8 cellular contexts compared by ENCODE assay signal in the genomic region with DNA sequence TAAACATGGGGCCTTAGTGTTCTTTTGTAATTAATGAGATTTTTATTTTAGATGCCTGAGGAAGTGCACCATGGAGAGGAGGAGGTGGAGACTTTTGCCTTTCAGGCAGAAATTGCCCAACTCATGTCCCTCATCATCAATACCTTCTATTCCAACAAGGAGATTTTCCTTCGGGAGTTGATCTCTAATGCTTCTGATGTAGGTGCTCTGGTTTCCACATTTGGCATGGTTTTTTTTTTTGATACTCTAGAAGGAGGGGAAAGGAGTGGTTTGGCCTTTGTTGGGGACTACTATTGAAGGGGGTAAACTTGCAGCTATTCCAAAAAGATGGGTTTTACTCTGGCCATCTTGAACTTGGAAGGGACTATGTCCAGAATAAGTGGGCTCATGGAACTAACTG. TPM values are rescaled to one million over a fixed set of nuclear protein-coding genes. Genes with fewer than 3 reads are reported as not detected.
A peak's percentile ranks its signal among the peaks of the same experiment; 100 is the strongest.
DNase-seq lines count a peak whose midpoint lies in the region; ATAC-seq and TF ChIP-seq lines count a peak whose summit lies in the region.

No MANE protein-coding gene starts in this region.

- peak overlapping the region; percentile 49 for H3K4me2 ChIP-seq in mesendoderm (ENCODE audit: low read length)

- intact Hi-C loops in heart right ventricle (cut with DNase I): no loop called here
- intact Hi-C loops in cardiac septum (cut with DNase I): no loop called here

- H2BK5ac ChIP-seq in mesendoderm (ENCODE audit: low read length): no peak overlapping the region

- H3K4me1 ChIP-seq in heart right ventricle: peaks cover 9 to 65% (median 48%) of the 10 kb centered on the region in 9 donors
- H3K4me1 ChIP-seq in mesendoderm (ENCODE audit: control insufficient read depth, low read depth, low read length): peaks cover 11% of the 10 kb centered on the region
- H3K4me1 ChIP-seq in urinary bladder (ENCODE audit: insufficient read depth): no peaks in the 10 kb centered on the region

- peak overlapping the region in 9 of 10 donors; percentile 68 to 98 (median 85) for H3K4me3 ChIP-seq in heart right ventricle
- H3K4me3 ChIP-seq in brain microvascular endothelial cell (ENCODE audit: low read depth, low read length): peak overlapping the region; percentile 82
- H3K4me3 ChIP-seq in mesendoderm (ENCODE audit: low read length): peak overlapping the region; percentile 100
- peak overlapping the region; percentile 76 for H3K4me3 ChIP-seq in urinary bladder (ENCODE audit: low read depth, low read length)

- H4K8ac ChIP-seq in mesendoderm (ENCODE audit: low read depth, low read length): no peak overlapping the region

- H2AK5ac ChIP-seq in mesendoderm (ENCODE audit: low read length): no peak overlapping the region

- H2BK15ac ChIP-seq in mesendoderm (replicated peaks; ENCODE audit: low read depth): no peak overlapping the region

- no peak overlapping the region for H3K18ac ChIP-seq in mesendoderm (ENCODE audit: low read length)

- H3K79me2 ChIP-seq in mesendoderm (ENCODE audit: control insufficient read depth, insufficient read depth, low read length): peaks cover 53% of the 10 kb centered on the region

- H3K23ac ChIP-seq in mesendoderm (ENCODE audit: low read length): no peak overlapping the region

- no peak for DNase-seq in heart right ventricle
- DNase-seq in cardiac septum (ENCODE audit: low spot score): no peak
- DNase-seq in brain microvascular endothelial cell: no peak
- DNase-seq in mesendoderm: no peak
- DNase-seq in GF-D8 (lab: John Stamatoyannopoulos, UW): no peak
- DNase-seq in NCI-H82 treated with DMSO at 0.1 percent for 48 hours (lab: John Stamatoyannopoulos, UW; ENCODE audit: unreplicated experiment): no peak
- DNase-seq in RPMI8226: no peak

- H3K79me1 ChIP-seq in mesendoderm (ENCODE audit: low read length): peaks cover 17% of the 10 kb centered on the region

- no peaks in the 10 kb centered on the region for H3K27me3 ChIP-seq in heart right ventricle
- H3K27me3 ChIP-seq in brain microvascular endothelial cell (replicated peaks): no peaks in the 10 kb centered on the region
- H3K27me3 ChIP-seq in mesendoderm (ENCODE audit: insufficient read depth, low read length, poor library complexity): no peaks in the 10 kb centered on the region

- peak overlapping the region; percentile 100 for H3K9ac ChIP-seq in mesendoderm (ENCODE audit: low read length)

- peaks cover 2 to 59% (median 50%) of the 10 kb centered on the region in 9 donors for H3K36me3 ChIP-seq in heart right ventricle
- peaks cover 55% of the 10 kb centered on the region for H3K36me3 ChIP-seq in brain microvascular endothelial cell (replicated peaks)
- peaks cover 36% of the 10 kb centered on the region for H3K36me3 ChIP-seq in mesendoderm (ENCODE audit: control insufficient read depth, insufficient read depth, low read length)
- peaks cover 4% of the 10 kb centered on the region for H3K36me3 ChIP-seq in urinary bladder (ENCODE audit: insufficient read depth)

- TF ChIP-seq CTCF in heart right ventricle (IDR thresholded peaks at IDR 0.05) (no peak), brain microvascular endothelial cell (IDR thresholded peaks at IDR 0.05; ENCODE audit: low read depth, low read length, missing control alignments) (no peak)

- H3K9me3 ChIP-seq in heart right ventricle: no peaks in the 10 kb centered on the region

- H2BK120ac ChIP-seq in mesendoderm (ENCODE audit: low read depth, low read length): no peak overlapping the region

- no peak overlapping the region for H3K4ac ChIP-seq in mesendoderm (ENCODE audit: low read depth, low read length)

- H3K56ac ChIP-seq in mesendoderm (ENCODE audit: low read length): peak overlapping the region; percentile 76

- WGBS in heart right ventricle, 2 donors: 27 to 47% methylated on average over 1 of the region's 1 CpG
- WGBS in mesendoderm (ENCODE audit: extremely low coverage, insufficient coverage, low lambda C conversion rate): no CpG with 5 or more reads among the region's 1 CpG
- WGBS in urinary bladder: 37% methylated on average over 1 of the region's 1 CpG

- H3K27ac ChIP-seq in heart right ventricle (peak overlapping the region in 6 of 10 donors; percentile 93 to 100 (median 98)), brain microvascular endothelial cell (no peak overlapping the region), mesendoderm (ENCODE audit: low read depth, low read length) (no peak overlapping the region), urinary bladder (ENCODE audit: low read depth) (no peak overlapping the region)

- in situ Hi-C loops in brain microvascular endothelial cell (cut with HindIII; ENCODE audit: low pct_ligation_motif_present, low sequenced_read_pairs): no loop called here

- no peak overlapping the region for H4K5ac ChIP-seq in mesendoderm (ENCODE audit: low read length)

- ATAC-seq in heart right ventricle: no peak

RNA-seq across cellular contexts. Expression of gene HSP90AB1, which starts 1.7 kb away (rescaled TPM):
- total RNA-seq in heart right ventricle (1,000 to 10,000 TPM in 4 of 10 donors, 100 to 1,000 TPM in 6; 675 to 1,053 (median 920) TPM), cardiac septum (873 TPM), urinary bladder (220 TPM)
- polyA plus RNA-seq in heart right ventricle (100 to 1,000 TPM; 235 to 764 TPM), urinary bladder (600 TPM)
- polyA plus RNA-seq in mesendoderm (2013, experiment 1 of 2): 2,015 TPM
- polyA plus RNA-seq in mesendoderm (2013, experiment 2 of 2): 2,012 TPM

RNA-seq across cellular contexts. Expression of gene SLC35B2, which starts 8.7 kb away (rescaled TPM):
- 10 to 100 TPM; 19.4 to 29.8 (median 23.7) TPM for total RNA-seq in heart right ventricle
- 10 to 100 TPM in 1 of 2 donors, 1 to 10 TPM in 1; 9.1 to 27.2 TPM for polyA plus RNA-seq in heart right ventricle
- total RNA-seq in cardiac septum: 23.2 TPM
- 18.8 TPM for polyA plus RNA-seq in mesendoderm (2013, experiment 1 of 2)
- 16.7 TPM for polyA plus RNA-seq in mesendoderm (2013, experiment 2 of 2)
- 29.4 TPM for total RNA-seq in urinary bladder
- 51.3 TPM for polyA plus RNA-seq in urinary bladder

RNA-seq across cellular contexts. Expression of gene NFKBIE, which starts 16.8 kb away (rescaled TPM):
- total RNA-seq in heart right ventricle (1 to 10 TPM; 1.5 to 8.7 (median 3.4) TPM), cardiac septum (4.7 TPM), urinary bladder (2.6 TPM)
- polyA plus RNA-seq in heart right ventricle (1 to 10 TPM; 5.7 to 5.9 TPM), urinary bladder (5.5 TPM)
- 4.8 TPM for polyA plus RNA-seq in mesendoderm (2013, experiment 1 of 2)
- 5.4 TPM for polyA plus RNA-seq in mesendoderm (2013, experiment 2 of 2)

RNA-seq across cellular contexts. Expression of gene TMEM151B, which starts 21.7 kb away (rescaled TPM):
- 1 to 10 TPM in 1 of 10 donors, under 1 TPM in 5, not detected in 4; 0.09 to 2.2 (median 0.43) TPM for total RNA-seq in heart right ventricle
- 1 to 10 TPM in 1 of 2 donors, under 1 TPM in 1; 0.14 to 1.2 TPM for polyA plus RNA-seq in heart right ventricle
- 0.08 TPM for total RNA-seq in cardiac septum
- 1.6 TPM for polyA plus RNA-seq in mesendoderm (2013, experiment 1 of 2)
- polyA plus RNA-seq in mesendoderm (2013, experiment 2 of 2): 1.6 TPM
- total RNA-seq in urinary bladder: 0.48 TPM
- 0.54 TPM for polyA plus RNA-seq in urinary bladder

RNA-seq across cellular contexts. Expression of gene SLC29A1, which starts 25.2 kb away (rescaled TPM):
- total RNA-seq in heart right ventricle (100 to 1,000 TPM; 104 to 198 (median 146) TPM), cardiac septum (105 TPM), urinary bladder (16.3 TPM)
- polyA plus RNA-seq in heart right ventricle (10 to 100 TPM; 46.3 to 90.9 TPM), urinary bladder (80.1 TPM)
- polyA plus RNA-seq in mesendoderm (2013, experiment 1 of 2): 76.7 TPM
- 79.0 TPM for polyA plus RNA-seq in mesendoderm (2013, experiment 2 of 2)

Comparison
In these comparisons a context has a peak if more than half of its experiments do, and no peak if none do; other contexts are left out.
1. H3K27ac ChIP-seq: peak in heart right ventricle (6 of 10); none in brain microvascular endothelial cell (single experiment), mesendoderm (single experiment) and urinary bladder (single experiment).
2. Peak in every context shown above with its lines, with median percentiles within 50 percentile points of each other: H3K4me3 ChIP-seq.